In genomic region chr22:41532908-41533825, GRCh38 we compare ENCODE assay signal across 8 cellular contexts. TPM values are rescaled to one million over a fixed set of nuclear protein-coding genes. Genes with fewer than 3 reads are reported as not detected.
DNase-seq lines count a peak whose midpoint lies in the region; ATAC-seq, FAIRE-seq and TF ChIP-seq lines count a peak whose summit lies in the region.

No MANE protein-coding gene starts in this region.

- no peaks in the 10 kb centered on the region for H3K9me3 ChIP-seq in pancreas

- no peak for FAIRE-seq in pancreas (lab: Jason Lieb, UNC)

- ATAC-seq in pancreas (peak; percentile 70 to 82 (median 76)), GM18909 (IDR thresholded peaks at IDR 0.05; ENCODE audit: poor library complexity, unreplicated experiment) (no peak)

- intact Hi-C loops in pancreas (cut with DNase I): loop anchor here in 1 of 3 donors (5.0 kb wide), 1 partner anchor 136 kb away; no protein-coding TSS in a partner anchor

- no peaks in the 10 kb centered on the region for H3K9me3 Mint-ChIP-seq in type B pancreatic cell

- H3K27ac Mint-ChIP-seq in type B pancreatic cell: peak overlapping the region; percentile 21

- H3K4me3 ChIP-seq in H7 (ENCODE audit: insufficient read depth, low read depth, low read length): no peak overlapping the region
- H3K4me3 ChIP-seq in foreskin fibroblast (ENCODE audit: low read depth in 1 of 2, low read length in 2 of 2): no peak overlapping the region
- H3K4me3 ChIP-seq in pancreas: no peak overlapping the region

- DNase-seq in AML-193 (lab: John Stamatoyannopoulos, UW): peak; percentile 38 to 53
- DNase-seq in H7: peak; percentile 91
- DNase-seq in RPMI7951 (ENCODE audit: low read depth): peak; percentile 36
- DNase-seq in activated effector memory CD4-positive, alpha-beta T cell treated with Interleukin-2 at 50 U/mL for 16 hours: peak; percentile 49
- peak; percentile 36 to 76 for DNase-seq in foreskin fibroblast
- DNase-seq in pancreas: peak; percentile 58 to 88 (median 80)
- DNase-seq in type B pancreatic cell (ENCODE audit: extremely low spot score, unreplicated experiment): no peak

- H3K36me3 Mint-ChIP-seq in type B pancreatic cell: peaks cover 14% of the 10 kb centered on the region

- no peak overlapping the region for H3K27ac ChIP-seq in pancreas

- H3K27me3 ChIP-seq in H7 (ENCODE audit: control insufficient read depth, insufficient read depth, low read length): no peaks in the 10 kb centered on the region
- H3K27me3 ChIP-seq in pancreas: no peaks in the 10 kb centered on the region

- WGBS in pancreas, 2 donors: 52 to 53% methylated on average over 19 of the region's 19 CpGs

- H3K4me1 Mint-ChIP-seq in type B pancreatic cell (ENCODE audit: unreplicated experiment): no peaks in the 10 kb centered on the region

- no peak overlapping the region for H3K4me3 Mint-ChIP-seq in type B pancreatic cell

- TF ChIP-seq CTCF in foreskin fibroblast (IDR thresholded peaks at IDR 0.05; ENCODE audit: low read depth, low read length) (peak; percentile 82), pancreas (IDR thresholded peaks at IDR 0.05) (peak; percentile 66 to 76 (median 72)), type B pancreatic cell (conservative IDR thresholded peaks at IDR 0.05) (peak; percentile 84)

- no peaks in the 10 kb centered on the region for H3K27me3 Mint-ChIP-seq in type B pancreatic cell

- no peaks in the 10 kb centered on the region for H3K4me1 ChIP-seq in pancreas

- H3K36me3 ChIP-seq in H7 (replicated peaks; ENCODE audit: control insufficient read depth, insufficient read depth, low read length) (peaks cover 12% of the 10 kb centered on the region), pancreas (peaks cover 0 to 18% (median 12%) of the 10 kb centered on the region in 3 donors)

RNA-seq across cellular contexts. Expression of gene POLR3H, which starts 11.1 kb away (rescaled TPM):
- 8.5 and 9.5 TPM in 2 replicates for total RNA-seq in H7 (2014; rRNA removed; shearing (Covaris generic))
- total RNA-seq in RPMI7951 (2014; rRNA removed; shearing (Covaris generic)): 11.5 and 14.0 TPM in 2 replicates
- total RNA-seq in pancreas (10 to 100 TPM; 11.0 to 18.9 (median 13.9) TPM), type B pancreatic cell (ENCODE audit: low replicate concordance) (40.1 and 46.6 TPM in 2 replicates)
- polyA plus RNA-seq in pancreas: 10 to 100 TPM; 14.8 to 22.0 TPM

RNA-seq across cellular contexts. Expression of gene CSDC2, which starts 27.6 kb away (rescaled TPM):
- 0.78 and 2.2 TPM in 2 replicates for total RNA-seq in H7 (2014; rRNA removed; shearing (Covaris generic))
- not detected in 2 replicates for total RNA-seq in RPMI7951 (2014; rRNA removed; shearing (Covaris generic))
- total RNA-seq in pancreas (10 to 100 TPM in 3 of 6 donors, 1 to 10 TPM in 3; 1.4 to 22.8 (median 11.4) TPM), type B pancreatic cell (ENCODE audit: low replicate concordance) (0.12 and 1.8 TPM in 2 replicates)
- polyA plus RNA-seq in pancreas: 10 to 100 TPM in 1 of 2 donors, 1 to 10 TPM in 1; 8.6 to 50.9 TPM

RNA-seq across cellular contexts. Expression of gene PMM1, which starts 56.5 kb away (rescaled TPM):
- total RNA-seq in H7 (2014; rRNA removed; shearing (Covaris generic)): 5.6 and 7.7 TPM in 2 replicates
- 24.2 and 25.9 TPM in 2 replicates for total RNA-seq in RPMI7951 (2014; rRNA removed; shearing (Covaris generic))
- total RNA-seq in pancreas (10 to 100 TPM; 10.3 to 26.6 (median 20.2) TPM), type B pancreatic cell (ENCODE audit: low replicate concordance) (33.5 and 35.5 TPM in 2 replicates)
- polyA plus RNA-seq in pancreas: 10 to 100 TPM; 26.4 to 69.2 TPM
